9 cellular contexts compared by ENCODE assay signal in the genomic region with DNA sequence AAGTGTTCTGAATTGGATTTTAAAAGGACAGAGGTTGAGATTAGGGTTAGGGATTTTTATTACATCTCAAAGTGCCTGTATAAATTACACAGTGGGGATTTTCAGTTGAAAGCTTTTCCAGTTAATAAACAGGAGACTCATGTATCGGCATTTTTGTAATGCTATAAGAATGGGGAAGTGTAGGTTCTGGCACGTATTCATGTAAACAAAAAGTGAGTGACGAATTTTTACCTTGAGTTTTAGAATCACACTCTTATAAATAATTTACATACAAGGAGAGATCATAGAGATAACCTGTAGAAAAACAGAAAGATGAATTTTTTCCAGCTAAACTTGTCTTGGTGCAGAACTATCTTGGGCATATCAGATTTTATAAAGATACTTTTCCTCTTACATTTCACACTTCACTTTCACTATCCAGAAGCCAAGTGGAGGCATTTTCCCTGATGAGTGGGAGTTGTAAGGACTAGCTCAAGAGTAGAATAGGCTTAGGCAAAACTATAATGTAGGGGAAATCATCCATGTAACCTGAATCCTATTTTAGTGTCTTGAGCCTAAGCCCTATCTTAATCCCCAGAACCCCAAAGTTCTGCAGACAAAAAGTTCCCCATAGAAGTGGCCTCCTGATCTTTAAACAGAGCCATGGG. TPM values are rescaled to one million over a fixed set of nuclear protein-coding genes. Genes with fewer than 3 reads are reported as not detected.
A peak's percentile ranks its signal among the peaks of the same experiment; 100 is the strongest.
DNase-seq lines count a peak whose midpoint lies in the region; ATAC-seq, FAIRE-seq and TF ChIP-seq lines count a peak whose summit lies in the region.
"Had no signal": no experiment of that assay in that cellular context is flagged by ENCODE, and none has a peak within 500 bp of the region (broad histone marks: within the 10 kb centered on the region; RNA-seq: fewer than 3 reads in every experiment).

No MANE protein-coding gene starts in this region.

- CTCF ChIA-PET in K562 (lab: Yijun Ruan, JAX; ENCODE audit: low intra/inter-chr PET ratio), result no interaction called here

- POLR2A ChIA-PET in K562 (lab: Yijun Ruan, JAX), result no interaction called here
- POLR2A ChIA-PET in naive thymus-derived CD8-positive, alpha-beta T cell (lab: Charles Lee), result interaction anchor here (0.6 to 2.8 kb wide), 5 partner anchors 11 to 154 kb away, joined by 3 to 8 read pairs (median 3); no protein-coding TSS in a partner anchor

- ATAC-seq in K562, result peak; percentile 12; the same call in 1 of the 3 replicates
- ATAC-seq in naive thymus-derived CD8-positive, alpha-beta T cell, result no peak
- ATAC-seq in HG03175 (IDR thresholded peaks at IDR 0.05; ENCODE audit: unreplicated experiment), result no peak

- H3K36me3 Mint-ChIP-seq in naive thymus-derived CD8-positive, alpha-beta T cell, result peaks cover 23 to 45% (median 39%) of the 10 kb centered on the region in 3 donors

- H3K27me3 Mint-ChIP-seq in naive thymus-derived CD8-positive, alpha-beta T cell, result no peaks in the 10 kb centered on the region

- no TSS peak for BruUV-seq in K562 (replicated peaks; lab: Mats Ljungman, UMichigan)

- peaks cover 0 to 8% (median 0%) of the 10 kb centered on the region in 9 donors for H3K9me3 Mint-ChIP-seq in naive thymus-derived CD8-positive, alpha-beta T cell
- H3K9me3 Mint-ChIP-seq: neural crest cell had no signal

- no peak for TF ChIP-seq POLR2A in K562 (conservative IDR thresholded peaks at IDR 0.05)

- peak overlapping the region in 9 of 10 donors; percentile 9 to 74 (median 39) for H3K4me3 Mint-ChIP-seq in naive thymus-derived CD8-positive, alpha-beta T cell
- H3K4me3 Mint-ChIP-seq: neural crest cell had no signal

- DNase-seq in Daoy (ENCODE audit: low read depth) (peak; percentile 42), LNCaP clone FGC (ENCODE audit: low read depth) (peak; percentile 57), K562 (ENCODE audit: extremely low read depth in 1 of 4, low spot score in 3 of 4) (no peak), DMS 273 (lab: John Stamatoyannopoulos, UW; ENCODE audit: unreplicated experiment) (no peak), right atrium auricular region (ENCODE audit: low spot score) (no peak), NCI-H748 treated with DMSO at 0.1 percent for 48 hours (lab: John Stamatoyannopoulos, UW) (no peak)
- DNase-seq in naive thymus-derived CD8-positive, alpha-beta T cell, result no peak

- peak overlapping the region; percentile 67 for H2AFZ ChIP-seq in K562 (ENCODE audit: low read depth, low read length)

- H3K4me2 ChIP-seq in K562 (ENCODE audit: insufficient read depth, low read length), result peak overlapping the region; percentile 35

- H3K9me3 ChIP-seq in K562 (replicated peaks; ENCODE audit: control insufficient read depth, insufficient read depth, low read depth, low read length) (no peaks in the 10 kb centered on the region), right atrium auricular region (no peaks in the 10 kb centered on the region)

- no peaks in the 10 kb centered on the region for H3K9me1 ChIP-seq in K562 (ENCODE audit: control insufficient read depth, insufficient read depth, low read length)

- no peak for TF ChIP-seq CTCF in LNCaP clone FGC (IDR thresholded peaks at IDR 0.05; ENCODE audit: control insufficient read depth, extremely low read depth, insufficient read depth)
- TF ChIP-seq CTCF in K562 (IDR thresholded peaks at IDR 0.05 in 2 of 3, conservative IDR thresholded peaks at IDR 0.05 in 1 of 3; ENCODE audit: insufficient read depth in 2 of 3, low read depth in 1 of 3, low read length in 3 of 3), result no peak
- no peak for TF ChIP-seq CTCF in right atrium auricular region (IDR thresholded peaks at IDR 0.05)

- H3K27me3 ChIP-seq in K562 (ENCODE audit: control insufficient read depth in 2 of 2, insufficient read depth in 2 of 2, low read length in 2 of 2), result no peaks in the 10 kb centered on the region
- no peaks in the 10 kb centered on the region for H3K27me3 ChIP-seq in right atrium auricular region

- no peak for TF ChIP-seq EP300 in K562 (IDR thresholded peaks at IDR 0.05; ENCODE audit: low read length)

- H3K27ac ChIP-seq in K562 (ENCODE audit: extremely low read depth, low read depth, low read length), result peak overlapping the region; percentile 43; the same call in 1 of the 3 replicates
- H3K27ac ChIP-seq in right atrium auricular region, result no peak overlapping the region

- no peaks in the 10 kb centered on the region for H4K20me1 ChIP-seq in K562 (replicated peaks; ENCODE audit: control insufficient read depth, insufficient read depth, low read length)

- H3K36me3 ChIP-seq in K562 (ENCODE audit: control insufficient read depth, insufficient read depth, low read length), result no peaks in the 10 kb centered on the region; the same call in 2 of the 3 replicates
- no peaks in the 10 kb centered on the region for H3K36me3 ChIP-seq in right atrium auricular region

- no peak for FAIRE-seq in K562 (lab: Jason Lieb, UNC)

- H3K4me3 ChIP-seq in LNCaP clone FGC (ENCODE audit: low read depth, low read length), result no peak overlapping the region
- H3K4me3 ChIP-seq in K562, result no peak overlapping the region; the same call in 1 of the 2 replicates
- no peak overlapping the region for H3K4me3 ChIP-seq in right atrium auricular region

- peaks cover 0 to 27% of the 10 kb centered on the region in 2 experiments; a peak in 3 of 5 replicates for H3K4me1 ChIP-seq in K562 (replicated peaks in 1 of 2; ENCODE audit: control insufficient read depth in 2 of 2, insufficient read depth in 2 of 2, low read length in 2 of 2)
- no peaks in the 10 kb centered on the region for H3K4me1 ChIP-seq in right atrium auricular region

- H3K27ac Mint-ChIP-seq in naive thymus-derived CD8-positive, alpha-beta T cell, result peak overlapping the region in 6 of 10 donors; percentile 2 to 100 (median 54)

- in situ Hi-C loops in K562 (cut with MboI), result no loop called here

- H3K9ac ChIP-seq in K562 (ENCODE audit: insufficient read depth in 1 of 2, low read depth in 2 of 2, low read length in 2 of 2), result peak overlapping the region in 1 of 2 experiments; percentile 40; a peak in 1 of 4 replicates

- intact Hi-C loops in K562 (cut with micrococcal nuclease), result loop anchor here (5.0 kb wide), 1 partner anchor 36 kb away; no protein-coding TSS in a partner anchor

- WGBS in K562 (ENCODE audit: insufficient coverage, low coverage, missing lambda C conversion rate), result 10% methylated on average over 3 of the region's 3 CpGs

- H3K4me1 Mint-ChIP-seq in naive thymus-derived CD8-positive, alpha-beta T cell, result peaks cover 34 to 93% (median 81%) of the 10 kb centered on the region in 4 donors

- no peak for TF ChIP-seq RAD21 in K562 (CRISPR knock-in tag; conservative IDR thresholded peaks at IDR 0.05 in 1 of 2, IDR thresholded peaks at IDR 0.05 in 1 of 2)

- H3K79me2 ChIP-seq in K562 (ENCODE audit: control insufficient read depth, insufficient read depth, low read length), result no peaks in the 10 kb centered on the region

TF ChIP-seq in K562, 482 proteins besides CTCF, POLR2A, EP300 and RAD21 (continues in another document):
- TF ChIP-seq PBX2 (CRISPR knock-in tag; IDR thresholded peaks at IDR 0.05; ENCODE audit: low read depth) (no peak), PBX2 (tag; conservative IDR thresholded peaks at IDR 0.05; ENCODE audit: low read depth) (no peak), SPI1 (IDR thresholded peaks at IDR 0.05; ENCODE audit: borderline replicate concordance, low read depth, low read length) (peak; percentile 78)

RNA-seq across cellular contexts. Expression of gene CD47, which starts 42.0 kb away (rescaled TPM):
- total RNA-seq in Daoy (2014; rRNA removed; shearing (Covaris generic)), result 160 and 273 TPM in 2 replicates
- 23.7 and 67.2 TPM in 2 replicates for total RNA-seq in K562 (2011; cell fraction: chromatin; rRNA removed; ENCODE audit: low replicate concordance)
- 12.6 and 14.2 TPM in 2 replicates for total RNA-seq in K562 (2011; cell fraction: nucleolus; rRNA removed)
- 44.8 and 62.4 TPM in 2 replicates for total RNA-seq in K562 (2011; cell fraction: nucleoplasm; rRNA removed)
- 21.3 and 24.3 TPM in 2 replicates for total RNA-seq in K562 (2014; rRNA removed)
- total RNA-seq in K562 (2014; rRNA removed; fragmentation: Illumina TruSeq; extraction: Trizol), result 54.4 and 64.0 TPM in 2 replicates
- 38.5 and 41.5 TPM in 2 replicates for total RNA-seq in K562 (2015; rRNA removed; fragmentation: Illumina TruSeq; extraction: Trizol)
- 36.2 and 36.3 TPM in 2 replicates for total RNA-seq in K562 (2021)
- 27.5 and 62.6 TPM in 2 replicates for polyA plus RNA-seq in K562 (2011; rRNA removed)
- polyA plus RNA-seq in K562 (2011; cell fraction: cytosol; rRNA removed), result 15.3 and 38.6 TPM in 2 replicates
- 22.4 and 32.0 TPM in 2 replicates for polyA plus RNA-seq in K562 (2011; cell fraction: nucleus; rRNA removed)
- polyA plus RNA-seq in K562 (2012), result 42.9 and 74.0 TPM in 2 replicates
- 36.3 and 38.1 TPM in 2 replicates for polyA plus RNA-seq in K562 (2014; fragmentation: Illumina TruSeq; extraction: Trizol)
- polyA plus RNA-seq in K562 (2014; fragmentation: Nextera tagmentation; extraction: Ambion mirVana), result 10 to 100 TPM; 10.2 to 14.9 TPM
- polyA plus RNA-seq in K562 (2014; rRNA removed), result 29.8 and 38.7 TPM in 2 replicates
- 28.5 and 46.2 TPM in 2 replicates for polyA minus RNA-seq in K562 (2011; rRNA and poly(A)+ RNA removed)
- 8.7 and 22.3 TPM in 2 replicates for polyA minus RNA-seq in K562 (2011; cell fraction: cytosol; rRNA and poly(A)+ RNA removed)
- polyA minus RNA-seq in K562 (2011; cell fraction: nucleus; rRNA and poly(A)+ RNA removed), result 19.5 and 38.5 TPM in 2 replicates
- 100 to 1,000 TPM; 187 to 192 TPM for total RNA-seq in naive thymus-derived CD8-positive, alpha-beta T cell
- polyA plus RNA-seq in naive thymus-derived CD8-positive, alpha-beta T cell, result 100 to 1,000 TPM; 127 to 164 (median 135) TPM
- 10 to 100 TPM; 52.1 to 92.2 TPM for total RNA-seq in right atrium auricular region

Comparison
In these comparisons a context has a peak if more than half of its experiments do, and no peak if none do; other contexts are left out.
1. DNase-seq: peak in Daoy (single experiment) and LNCaP clone FGC (single experiment); none in K562 (0 of 4), naive thymus-derived CD8-positive, alpha-beta T cell (0 of 10), DMS 273 (single experiment), right atrium auricular region (single experiment) and NCI-H748 treated with DMSO at 0.1 percent for 48 hours (single experiment).